11 cellular contexts compared by ENCODE assay signal in the genomic region with DNA sequence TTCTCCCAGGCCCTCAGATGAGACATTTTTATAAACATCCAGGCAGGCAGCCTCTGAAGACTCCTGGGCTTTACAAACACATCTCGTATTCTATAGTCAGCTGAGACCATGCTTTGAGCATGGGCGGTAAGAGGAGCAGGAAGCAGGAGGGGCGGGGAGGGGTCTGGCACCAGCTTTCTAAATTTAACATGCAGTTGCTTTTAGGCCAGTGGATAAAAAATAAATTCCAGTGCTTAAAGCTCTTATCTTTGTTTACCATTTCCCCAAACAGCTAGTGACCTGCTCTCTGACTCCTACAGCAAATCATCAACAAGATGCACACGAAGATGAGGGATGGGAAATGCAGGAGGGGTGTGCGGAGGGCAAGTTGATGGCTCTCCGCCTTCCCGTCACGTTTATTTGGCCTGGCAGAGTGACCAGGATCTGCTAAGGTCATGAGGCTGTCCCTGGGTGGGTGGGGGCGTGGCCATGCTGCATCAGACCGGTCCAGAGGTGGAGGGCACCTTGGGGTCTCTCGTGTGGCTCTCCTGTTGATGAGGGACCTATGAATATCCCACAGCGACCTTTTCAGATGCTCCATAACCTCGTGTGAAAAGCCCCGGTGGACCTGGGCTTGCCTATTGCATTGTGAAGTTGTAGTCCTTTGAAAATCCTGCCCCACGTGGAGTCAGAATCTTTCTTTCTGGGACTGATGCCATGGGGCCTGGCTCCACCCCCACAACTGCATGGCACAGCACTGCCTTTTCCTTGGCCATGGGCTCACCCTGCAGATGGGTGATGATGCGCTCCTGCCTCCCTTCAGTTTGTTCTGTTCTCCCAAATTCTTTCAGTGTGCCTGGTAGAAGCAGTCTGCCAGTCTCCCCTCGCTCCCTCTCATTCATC.
A peak's percentile ranks its signal among the peaks of the same experiment; 100 is the strongest.
DNase-seq lines count a peak whose midpoint lies in the region; ATAC-seq, FAIRE-seq and TF ChIP-seq lines count a peak whose summit lies in the region.
"Had no signal": no experiment of that assay in that cellular context is flagged by ENCODE, and none has a peak within 500 bp of the region (broad histone marks: within the 10 kb centered on the region; RNA-seq: fewer than 3 reads in every experiment).

No MANE protein-coding gene starts in this region.

- peak overlapping the region; percentile 10 for H2BK5ac ChIP-seq in IMR-90 (ENCODE audit: low read depth, low read length, poor library complexity, severe bottlenecking)

- peak overlapping the region; percentile 69 for H4K91ac ChIP-seq in IMR-90 (ENCODE audit: insufficient read depth, low read depth, low read length)

- peak overlapping the region; percentile 6 for H2AK9ac ChIP-seq in IMR-90 (replicated peaks; ENCODE audit: low read depth, low read length, poor library complexity)

- peak overlapping the region; percentile 31; the same call in 1 of the 2 replicates for H4K5ac ChIP-seq in IMR-90 (ENCODE audit: low read depth, low read length)

- no peaks in the 10 kb centered on the region for H3K36me3 Mint-ChIP-seq in stimulated activated memory B cell treated with anti-CD40 and anti-IgM and Interleukin-4, amounts not matched to agents 10 μg/mL and 1 μg/mL and 100 μg/mL, for 72 hours
- H3K36me3 Mint-ChIP-seq: activated naive CD8-positive, alpha-beta T cell had no signal

- peak overlapping the region; percentile 9 for H3K23ac ChIP-seq in IMR-90 (ENCODE audit: low read depth, low read length)

- POLR2A ChIA-PET in IMR-90 (lab: Charles Lee; ENCODE audit: unreplicated experiment) (interaction anchor here (1.0 kb wide), 1 partner anchor 36 kb away, joined by 5 read pairs; no protein-coding TSS in a partner anchor), K562 (lab: Yijun Ruan, JAX) (interaction anchor here (0.9 kb wide), 1 partner anchor 13 kb away, joined by 3 read pairs; no protein-coding TSS in a partner anchor)

- no peak overlapping the region for H3K27ac Mint-ChIP-seq in stimulated activated memory B cell treated with anti-CD40 and anti-IgM and Interleukin-4, amounts not matched to agents 10 μg/mL and 1 μg/mL and 100 μg/mL, for 72 hours
- H3K27ac Mint-ChIP-seq: activated naive CD8-positive, alpha-beta T cell had no signal

- no peak for FAIRE-seq in K562 (lab: Jason Lieb, UNC)

- 0 out of 2 replicates have a peak overlapping the region, but pooled peaks have one; percentile 26 for H3K56ac ChIP-seq in IMR-90 (ENCODE audit: extremely low read depth, insufficient read depth, low read length)

- in situ Hi-C loops in IMR-90 (cut with MboI; ENCODE audit: low sequenced_read_pairs) (no loop called here), K562 (cut with MboI) (no loop called here)

- peak overlapping the region; percentile 47; the same call in 2 of the 3 replicates for H2BK15ac ChIP-seq in IMR-90 (ENCODE audit: low read depth, low read length)

- H4K20me1 ChIP-seq in IMR-90 (ENCODE audit: insufficient read depth, low read length) (no peaks in the 10 kb centered on the region), K562 (replicated peaks; ENCODE audit: control insufficient read depth, insufficient read depth, low read length) (no peaks in the 10 kb centered on the region), hepatocyte (ENCODE audit: insufficient read depth, poor library complexity, severe bottlenecking) (no peaks in the 10 kb centered on the region)

- H3K9me3 Mint-ChIP-seq in stimulated activated memory B cell treated with anti-CD40 and anti-IgM and Interleukin-4, amounts not matched to agents 10 μg/mL and 1 μg/mL and 100 μg/mL, for 72 hours = no peaks in the 10 kb centered on the region

- no peaks in the 10 kb centered on the region for H3K79me2 ChIP-seq in K562 (ENCODE audit: control insufficient read depth, insufficient read depth, low read length)
- no peaks in the 10 kb centered on the region for H3K79me2 ChIP-seq in hepatocyte

- no peak overlapping the region for H3K4me3 ChIP-seq in IMR-90 (ENCODE audit: insufficient read depth, low read depth, low read length)
- H3K4me3 ChIP-seq in K562 = no peak overlapping the region
- no peak overlapping the region for H3K4me3 ChIP-seq in hepatocyte
- no peak overlapping the region for H3K4me3 ChIP-seq in stomach
- H3K4me3 ChIP-seq: Peyer's patch had no signal

- 42% methylated on average over 7 of the region's 17 CpGs; no CpG with 5 or more reads in 1 of the 2 experiments for WGBS in IMR-90 (ENCODE audit: extremely low coverage in 2 of 2, insufficient read length in 1 of 2), 2 experiments
- WGBS in K562 (ENCODE audit: insufficient coverage, low coverage, missing lambda C conversion rate) = 21% methylated on average over 17 of the region's 17 CpGs
- 58% methylated on average over 17 of the region's 17 CpGs for WGBS in hepatocyte (ENCODE audit: low lambda C conversion rate, missing lambda C conversion rate)
- 29 to 43% (median 31%) methylated on average over 17 of the region's 17 CpGs for WGBS in stomach, 5 donors

- 0 out of 4 replicates have a peak, but pooled peaks cover 0 to 3% of the 10 kb centered on the region in 2 experiments for H3K79me1 ChIP-seq in IMR-90 (ENCODE audit: low read depth in 1 of 2, low read length in 2 of 2)

- peak overlapping the region; percentile 83 for H2BK120ac ChIP-seq in IMR-90 (ENCODE audit: low read depth, low read length)

- H2AK5ac ChIP-seq in IMR-90 (ENCODE audit: low read depth, low read length) = peak overlapping the region; percentile 88

- H3K4me2 ChIP-seq in IMR-90 (ENCODE audit: low read depth, low read length) (peak overlapping the region; percentile 29), K562 (ENCODE audit: insufficient read depth, low read length) (no peak overlapping the region), hepatocyte (peak overlapping the region; percentile 38)

- H3K27me3 Mint-ChIP-seq in stimulated activated memory B cell treated with anti-CD40 and anti-IgM and Interleukin-4, amounts not matched to agents 10 μg/mL and 1 μg/mL and 100 μg/mL, for 72 hours = no peaks in the 10 kb centered on the region
- H3K27me3 Mint-ChIP-seq: activated naive CD8-positive, alpha-beta T cell had no signal

- H3K4me1 ChIP-seq in IMR-90 (ENCODE audit: control insufficient read depth, insufficient read depth, low read length) = peaks cover 20% of the 10 kb centered on the region
- peaks cover 0 to 2% of the 10 kb centered on the region in 2 experiments; a peak in 3 of 5 replicates for H3K4me1 ChIP-seq in K562 (replicated peaks in 1 of 2; ENCODE audit: control insufficient read depth in 2 of 2, insufficient read depth in 2 of 2, low read length in 2 of 2)
- H3K4me1 ChIP-seq in hepatocyte (ENCODE audit: insufficient read depth) = peaks cover 7% of the 10 kb centered on the region
- peaks cover 0 to 13% (median 10%) of the 10 kb centered on the region in 4 donors for H3K4me1 ChIP-seq in stomach
- H3K4me1 ChIP-seq: Peyer's patch had no signal

- H3K9me1 ChIP-seq in IMR-90 (ENCODE audit: insufficient read depth, low read length) (peaks cover 20% of the 10 kb centered on the region), K562 (ENCODE audit: control insufficient read depth, insufficient read depth, low read length) (no peaks in the 10 kb centered on the region)

- no peak overlapping the region for H3K4me3 Mint-ChIP-seq in stimulated activated memory B cell treated with anti-CD40 and anti-IgM and Interleukin-4, amounts not matched to agents 10 μg/mL and 1 μg/mL and 100 μg/mL, for 72 hours
- H3K4me3 Mint-ChIP-seq: activated naive CD8-positive, alpha-beta T cell had no signal

- H3K14ac ChIP-seq in IMR-90 (replicated peaks; ENCODE audit: low read depth, low read length) = peak overlapping the region; percentile 15

- H3K9me3 ChIP-seq in IMR-90 (ENCODE audit: control insufficient read depth, insufficient read depth, low read length) (no peaks in the 10 kb centered on the region), K562 (replicated peaks; ENCODE audit: control insufficient read depth, insufficient read depth, low read depth, low read length) (no peaks in the 10 kb centered on the region), hepatocyte (ENCODE audit: low read depth) (no peaks in the 10 kb centered on the region), stomach (no peaks in the 10 kb centered on the region)
- H3K9me3 ChIP-seq: Peyer's patch had no signal

- TF ChIP-seq CTCF in IMR-90 (conservative IDR thresholded peaks at IDR 0.05; ENCODE audit: low read depth, low read length) = no peak
- no peak for TF ChIP-seq CTCF in K562 (IDR thresholded peaks at IDR 0.05 in 2 of 3, conservative IDR thresholded peaks at IDR 0.05 in 1 of 3; ENCODE audit: insufficient read depth in 2 of 3, low read depth in 1 of 3, low read length in 3 of 3)
- no peak for TF ChIP-seq CTCF in hepatocyte (IDR thresholded peaks at IDR 0.05; ENCODE audit: poor library complexity)
- no peak for TF ChIP-seq CTCF in stomach (IDR thresholded peaks at IDR 0.05)

- BruUV-seq in IMR-90 (replicated peaks; lab: Mats Ljungman, UMichigan) (no TSS peak), K562 (replicated peaks; lab: Mats Ljungman, UMichigan) (no TSS peak)

- H3K27me3 ChIP-seq in IMR-90 (ENCODE audit: control insufficient read depth, insufficient read depth, low read length) (no peaks in the 10 kb centered on the region), K562 (ENCODE audit: control insufficient read depth in 2 of 2, insufficient read depth in 2 of 2, low read length in 2 of 2) (peaks cover 0 to 6% of the 10 kb centered on the region in 2 experiments; a peak in 2 of 5 replicates), hepatocyte (no peaks in the 10 kb centered on the region), stomach (no peaks in the 10 kb centered on the region)
- H3K27me3 ChIP-seq: Peyer's patch had no signal

- H3K9ac ChIP-seq in IMR-90 (ENCODE audit: low read depth, low read length) (no peak overlapping the region), K562 (ENCODE audit: insufficient read depth in 1 of 2, low read depth in 2 of 2, low read length in 2 of 2) (peak overlapping the region in 1 of 2 experiments; percentile 57; a peak in 1 of 4 replicates)

- dilution Hi-C loops in IMR-90 (cut with HindIII; ENCODE audit: low sequenced_read_pairs, unreplicated experiment) = no loop called here

- H3K27ac ChIP-seq in IMR-90 (ENCODE audit: insufficient read depth, low read length) (peak overlapping the region; percentile 82), K562 (ENCODE audit: extremely low read depth, low read depth, low read length) (no peak overlapping the region), hepatocyte (peak overlapping the region; percentile 61), stomach (peak overlapping the region in 1 of 5 donors; percentile 38)
- H3K27ac ChIP-seq: Peyer's patch had no signal

- intact Hi-C loops in IMR-90 (cut with micrococcal nuclease) = loop anchor here (1.0 to 5.0 kb wide), 4 partner anchors 36 to 219 kb away; a partner anchor contains a TSS
- intact Hi-C loops in K562 (cut with micrococcal nuclease) = no loop called here
- intact Hi-C loops in stomach (cut with DNase I; ENCODE audit: low total_unique reads) = no loop called here

- CTCF ChIA-PET in IMR-90 (lab: Yijun Ruan, JAX) = interaction anchor here (0.7 to 1.7 kb wide), 3 partner anchors 314 to 376 kb away, joined by 3 to 6 read pairs (median 4); no protein-coding TSS in a partner anchor
- CTCF ChIA-PET in K562 (lab: Yijun Ruan, JAX; ENCODE audit: low intra/inter-chr PET ratio) = no interaction called here

- H2AFZ ChIP-seq in IMR-90 (replicated peaks; ENCODE audit: low read length, poor library complexity) = peak overlapping the region; percentile 77
- peak overlapping the region; percentile 7; the same call in 1 of the 2 replicates for H2AFZ ChIP-seq in K562 (ENCODE audit: low read depth, low read length)
- no peak overlapping the region for H2AFZ ChIP-seq in hepatocyte

- DNase-seq in IMR-90 (peak; percentile 87), K562 (ENCODE audit: extremely low read depth in 1 of 4, low spot score in 3 of 4) (no peak), hepatocyte (ENCODE audit: low spot score) (peak; percentile 44), stomach (peak; percentile 85), NCI-H2029 treated with DMSO at 0.1 percent for 48 hours (lab: John Stamatoyannopoulos, UW) (no peak)
- DNase-seq in activated CD4-positive, CD25-positive, alpha-beta regulatory T cell treated with anti-CD3 and anti-CD28 coated beads, Interleukin-2, amount 50 U/mL, for 72 hours = no peak
- DNase-seq: activated CD4-positive, alpha-beta T cell treated with anti-CD3 and anti-CD28 coated beads for 4 hours; Peyer's patch had no signal

- H3K18ac ChIP-seq in IMR-90 (ENCODE audit: low read depth, low read length) = peak overlapping the region; percentile 21

- H3K9me2 ChIP-seq in hepatocyte (replicated peaks; ENCODE audit: insufficient read depth) = no peaks in the 10 kb centered on the region

- TF ChIP-seq RAD21 in IMR-90 (IDR thresholded peaks at IDR 0.05; ENCODE audit: low read length) (peak; percentile 27; the same call in 1 of the 2 replicates), K562 (CRISPR knock-in tag; conservative IDR thresholded peaks at IDR 0.05 in 1 of 2, IDR thresholded peaks at IDR 0.05 in 1 of 2) (no peak)

- H3K4ac ChIP-seq in IMR-90 (ENCODE audit: low read depth, low read length) = peak overlapping the region; percentile 78

- TF ChIP-seq POLR2A in IMR-90 (IDR thresholded peaks at IDR 0.05; ENCODE audit: low read depth, low read length) (no peak), K562 (conservative IDR thresholded peaks at IDR 0.05) (no peak), stomach (IDR thresholded peaks at IDR 0.05) (no peak)

- peak; percentile 89 for ATAC-seq in IMR-90 (ENCODE audit: low read depth)
- ATAC-seq in K562 = no peak
- ATAC-seq in stimulated activated memory B cell treated with anti-CD40 and anti-IgM and Interleukin-4, amounts not matched to agents 10 μg/mL and 1 μg/mL and 100 μg/mL, for 72 hours = no peak
- no peak for ATAC-seq in HG02938 (IDR thresholded peaks at IDR 0.05; ENCODE audit: unreplicated experiment)

- no peak for TF ChIP-seq EP300 in K562 (IDR thresholded peaks at IDR 0.05; ENCODE audit: low read length)
- TF ChIP-seq EP300 in stomach (IDR thresholded peaks at IDR 0.05) = no peak

- H3K4me1 Mint-ChIP-seq in stimulated activated memory B cell treated with anti-CD40 and anti-IgM and Interleukin-4, amounts not matched to agents 10 μg/mL and 1 μg/mL and 100 μg/mL, for 72 hours = peaks cover under 1% of the 10 kb centered on the region

- peak overlapping the region; percentile 27 to 69; a peak in 3 of 4 replicates for H4K8ac ChIP-seq in IMR-90 (ENCODE audit: low read depth in 2 of 2, low read length in 2 of 2)

- H2BK20ac ChIP-seq in IMR-90 (ENCODE audit: low read depth, low read length) = peak overlapping the region; percentile 79

- H3K36me3 ChIP-seq in IMR-90 (ENCODE audit: control insufficient read depth, insufficient read depth, low read length) = no peaks in the 10 kb centered on the region
- no peaks in the 10 kb centered on the region for H3K36me3 ChIP-seq in K562 (ENCODE audit: control insufficient read depth, insufficient read depth, low read length)
- no peaks in the 10 kb centered on the region for H3K36me3 ChIP-seq in hepatocyte (replicated peaks; ENCODE audit: insufficient read depth, low read depth)
- H3K36me3 ChIP-seq in stomach = no peaks in the 10 kb centered on the region
- H3K36me3 ChIP-seq: Peyer's patch had no signal

Comparison
In these comparisons a context has a peak if more than half of its experiments do, and no peak if none do; other contexts are left out.
1. DNase-seq: peak in IMR-90 (single experiment), hepatocyte (single experiment) and stomach (single experiment); none in K562 (0 of 4), activated CD4-positive, CD25-positive, alpha-beta regulatory T cell treated with anti-CD3 and anti-CD28 coated beads, Interleukin-2, amount 50 U/mL, for 72 hours (single experiment) and NCI-H2029 treated with DMSO at 0.1 percent for 48 hours (single experiment).